ENCODE assay signal across 8 cellular contexts in the genomic region with DNA sequence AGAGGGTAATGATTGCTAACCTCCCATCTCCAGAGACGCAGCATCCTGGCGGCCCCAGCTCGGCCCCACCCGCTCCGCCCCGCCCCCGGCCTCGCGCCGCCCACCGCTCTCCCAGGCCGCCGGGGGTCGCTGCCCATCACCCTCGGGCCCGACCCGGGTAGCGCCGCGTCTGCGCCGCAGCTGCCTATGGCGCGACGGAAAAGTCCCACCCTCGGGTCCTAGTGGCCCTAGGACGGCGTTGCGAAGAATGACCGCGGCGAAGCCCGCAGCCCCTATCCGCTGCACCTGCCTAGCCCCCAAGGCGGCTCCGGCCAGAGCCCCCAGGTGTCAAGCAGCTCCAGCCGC. TPM values are rescaled to one million over a fixed set of nuclear protein-coding genes. Genes with fewer than 3 reads are reported as not detected.
DNase-seq lines count a peak whose midpoint lies in the region; ATAC-seq and TF ChIP-seq lines count a peak whose summit lies in the region.

No MANE protein-coding gene starts in this region.

- intact Hi-C loops in dendritic cell treated with granulocyte-macrophage colony-stimulating factor and Interleukin-4, amounts not matched to agents 40 ng/mL and 50 ng/mL, for 4 days (cut with micrococcal nuclease): no loop called here
- intact Hi-C loops in lower leg skin (cut with DNase I; ENCODE audit: low total_unique reads): no loop called here

- peaks cover 40% of the 10 kb centered on the region for H3K4me1 Mint-ChIP-seq in dendritic cell treated with granulocyte-macrophage colony-stimulating factor and Interleukin-4, amounts not matched to agents 40 ng/mL and 50 ng/mL, for 4 days (ENCODE audit: low read depth)

- TF ChIP-seq POLR2A in lower leg skin (IDR thresholded peaks at IDR 0.05): no peak

- no peaks in the 10 kb centered on the region for H3K9me3 Mint-ChIP-seq in dendritic cell treated with granulocyte-macrophage colony-stimulating factor and Interleukin-4, amounts not matched to agents 40 ng/mL and 50 ng/mL, for 4 days

- peak overlapping the region; percentile 96 for H3K4me3 Mint-ChIP-seq in dendritic cell treated with granulocyte-macrophage colony-stimulating factor and Interleukin-4, amounts not matched to agents 40 ng/mL and 50 ng/mL, for 4 days

- peak overlapping the region; percentile 99 for H3K27ac Mint-ChIP-seq in dendritic cell treated with granulocyte-macrophage colony-stimulating factor and Interleukin-4, amounts not matched to agents 40 ng/mL and 50 ng/mL, for 4 days

- DNase-seq in activated CD4-positive, CD25-positive, alpha-beta regulatory T cell (lab: John Stamatoyannopoulos, UW): peak; percentile 42 to 63 (median 49)
- DNase-seq in activated CD4-positive, CD25-positive, alpha-beta regulatory T cell treated with anti-CD3 and anti-CD28 coated beads, Interleukin-2, amount 50 U/mL, for 72 hours: no peak
- DNase-seq in NCI-H1930 (lab: John Stamatoyannopoulos, UW) (peak; percentile 61 to 70), lower leg skin (ENCODE audit: low spot score in 2 of 2) (peak; percentile 28 to 90)
- DNase-seq in activated CD4-positive, alpha-beta T cell treated with anti-CD3 and anti-CD28 coated beads for 4 hours: peak; percentile 54 to 63
- peak; percentile 44 for DNase-seq in stimulated activated CD8-positive, alpha-beta memory T cell treated with anti-CD3 and anti-CD28 coated beads, Interleukin-15, amount 100 ng/mL, for 1 hour (ENCODE audit: low read depth)

- peaks cover 92% of the 10 kb centered on the region for H3K36me3 Mint-ChIP-seq in dendritic cell treated with granulocyte-macrophage colony-stimulating factor and Interleukin-4, amounts not matched to agents 40 ng/mL and 50 ng/mL, for 4 days (ENCODE audit: low read depth)

- peak; percentile 46 for ATAC-seq in HG02840 (IDR thresholded peaks at IDR 0.05; ENCODE audit: low FRiP score, unreplicated experiment)

- H3K27me3 Mint-ChIP-seq in dendritic cell treated with granulocyte-macrophage colony-stimulating factor and Interleukin-4, amounts not matched to agents 40 ng/mL and 50 ng/mL, for 4 days: no peaks in the 10 kb centered on the region

- no peak for TF ChIP-seq CTCF in lower leg skin (IDR thresholded peaks at IDR 0.05)

- 0 to 1% methylated on average over 9 to 21 of the region's 37 CpGs for WGBS in lower leg skin, 2 donors

- peak overlapping the region; percentile 73 for H3K4me3 ChIP-seq in lower leg skin (ENCODE audit: low read depth, poor library complexity, severe bottlenecking)

RNA-seq across cellular contexts. Expression of gene CPSF7, which starts 0.5 kb away (rescaled TPM):
- 10 to 100 TPM; 47.1 to 58.2 (median 48.9) TPM for total RNA-seq in lower leg skin

RNA-seq across cellular contexts. Expression of gene SDHAF2, which starts 0.6 kb away (rescaled TPM):
- 10 to 100 TPM; 24.2 to 32.8 (median 28.5) TPM for total RNA-seq in lower leg skin

RNA-seq across cellular contexts. Expression of gene TMEM216, which starts 36.9 kb away (rescaled TPM):
- 10 to 100 TPM in 3 of 4 donors, 1 to 10 TPM in 1; 7.8 to 15.9 (median 11.4) TPM for total RNA-seq in lower leg skin
